ENCODE assay signal across 9 cellular contexts in the genomic region with DNA sequence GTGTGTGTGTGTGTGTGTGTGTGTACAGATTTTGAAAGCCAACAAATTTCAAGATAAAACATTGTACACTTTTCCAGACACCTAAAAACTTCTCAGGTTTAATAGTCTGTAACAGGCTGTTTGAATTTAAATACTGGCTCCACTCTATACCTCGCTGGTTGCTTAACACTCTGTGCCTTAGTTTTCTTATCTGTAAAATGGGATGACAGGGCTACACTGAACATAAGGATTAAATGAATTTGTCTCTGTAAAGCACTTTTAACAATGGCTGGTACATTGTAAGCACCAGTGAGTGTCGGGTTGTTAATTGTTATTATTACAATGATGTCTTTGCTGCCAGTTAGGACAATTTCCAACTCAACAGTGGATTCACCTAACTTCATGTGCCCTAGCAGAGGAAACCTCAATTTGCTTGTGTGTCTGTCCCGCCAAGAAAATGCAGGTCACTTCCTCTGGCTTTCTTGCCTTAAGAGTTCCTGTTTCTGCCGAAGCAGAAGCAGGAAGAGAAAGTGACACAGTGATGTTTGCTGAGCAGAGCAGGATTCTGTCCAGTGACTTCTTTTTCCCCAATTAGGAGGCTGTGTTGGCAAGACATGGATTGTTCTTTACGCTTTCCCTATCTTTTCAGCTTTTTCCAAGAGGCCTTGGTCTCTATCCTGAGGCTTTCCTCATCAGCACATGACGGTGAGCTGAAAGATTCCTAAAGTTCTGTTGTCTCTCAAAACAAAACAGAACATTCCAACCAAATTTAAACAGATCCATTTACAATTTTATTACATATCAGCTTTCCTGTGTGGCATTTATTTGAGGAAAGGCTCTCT.
DNase-seq lines count a peak whose midpoint lies in the region; ATAC-seq and TF ChIP-seq lines count a peak whose summit lies in the region.
"Had no signal": no experiment of that assay in that cellular context is flagged by ENCODE, and none has a peak within 500 bp of the region (broad histone marks: within the 10 kb centered on the region; RNA-seq: fewer than 3 reads in every experiment).

No MANE protein-coding gene starts in this region.

- ATAC-seq in GM19025 (IDR thresholded peaks at IDR 0.05; ENCODE audit: low read depth, unreplicated experiment): peak; percentile 59
- peak; percentile 58 for ATAC-seq in HG03159 (IDR thresholded peaks at IDR 0.05; ENCODE audit: unreplicated experiment)

- intact Hi-C loops in sigmoid colon (cut with DNase I): no loop called here

- DNase-seq in AML-193 (lab: John Stamatoyannopoulos, UW): peak; percentile 85 to 92
- DNase-seq in T-helper 2 cell: peak in 3 of 5 experiments; percentile 9 to 89 (median 64)
- peak; percentile 37 for DNase-seq in fibroblast of peridontal ligament (ENCODE audit: extremely low read depth)
- DNase-seq in sigmoid colon: no peak
- no peak for DNase-seq in amniotic stem cell (lab: John Stamatoyannopoulos, UW)
- DNase-seq in NK-92 (lab: John Stamatoyannopoulos, UW; ENCODE audit: unreplicated experiment): no peak

- 45 to 60% methylated on average over 6 of the region's 6 CpGs for WGBS in sigmoid colon, 2 donors

- no peak overlapping the region for H3K4me3 ChIP-seq in sigmoid colon
- H3K4me3 ChIP-seq: thoracic aorta had no signal

- TF ChIP-seq CTCF in sigmoid colon (IDR thresholded peaks at IDR 0.05): no peak

- peak overlapping the region in 3 of 4 donors; percentile 30 to 46 (median 31) for H3K27ac ChIP-seq in sigmoid colon

- TF ChIP-seq POLR2A in sigmoid colon (IDR thresholded peaks at IDR 0.05): no peak

- no peak for TF ChIP-seq EP300 in sigmoid colon (IDR thresholded peaks at IDR 0.05)

- H3K9me3 ChIP-seq in sigmoid colon: no peaks in the 10 kb centered on the region
- H3K9me3 ChIP-seq: thoracic aorta had no signal

- peaks cover 0 to 9% (median 3%) of the 10 kb centered on the region in 4 donors for H3K4me1 ChIP-seq in sigmoid colon

- no peaks in the 10 kb centered on the region for H3K36me3 ChIP-seq in sigmoid colon
- H3K36me3 ChIP-seq: thoracic aorta had no signal

- H3K27me3 ChIP-seq in sigmoid colon: no peaks in the 10 kb centered on the region

Comparison
In these comparisons a context has a peak if more than half of its experiments do, and no peak if none do; other contexts are left out.
1. DNase-seq: peak in AML-193 (2 of 2), T-helper 2 cell (3 of 5) and fibroblast of peridontal ligament (single experiment); none in sigmoid colon (single experiment), amniotic stem cell (single experiment) and NK-92 (single experiment).